Comparison of ENCODE assay signal across 14 cellular contexts in genomic region chr10:34743804-34744203, GRCh38.
DNase-seq lines count a peak whose midpoint lies in the region; TF ChIP-seq lines count a peak whose summit lies in the region.
"Had no signal": no experiment of that assay in that cellular context is flagged by ENCODE, and none has a peak within 500 bp of the region (broad histone marks: within the 10 kb centered on the region; RNA-seq: fewer than 3 reads in every experiment).

No MANE protein-coding gene starts in this region.

- no peak overlapping the region for H3K4me3 ChIP-seq in astrocyte of the spinal cord (ENCODE audit: low read depth, low read length)
- no peak overlapping the region for H3K4me3 ChIP-seq in cardiac muscle cell
- no peak overlapping the region for H3K4me3 ChIP-seq in rectal smooth muscle tissue (ENCODE audit: low read length)
- H3K4me3 ChIP-seq: K562 had no signal

- peaks cover 23% of the 10 kb centered on the region for H3K4me1 ChIP-seq in cardiac muscle cell (ENCODE audit: low read depth)
- peaks cover 31% of the 10 kb centered on the region for H3K4me1 ChIP-seq in rectal smooth muscle tissue (ENCODE audit: control insufficient read depth, insufficient read depth, low read length)

- no peaks in the 10 kb centered on the region for H3K27me3 Mint-ChIP-seq in Calu3 (ENCODE audit: unreplicated experiment)
- H3K27me3 Mint-ChIP-seq in T-helper 2 cell treated with Interferon-gamma antibody and Interleukin-4, amounts not matched to agents 5 μg/mL and 100 μg/mL, for 36 hours (ENCODE audit: low read depth) = peaks cover 16% of the 10 kb centered on the region

- CTCF ChIA-PET in Calu3 (lab: Charles Lee) = interaction anchor here (1.0 kb wide), 1 partner anchor 12 kb away, joined by 3 read pairs; no protein-coding TSS in a partner anchor

- BruUV-seq in Calu3 (replicated peaks; lab: Mats Ljungman, UMichigan) = no TSS peak

- H3K36me3 ChIP-seq in cardiac muscle cell = no peaks in the 10 kb centered on the region
- H3K36me3 ChIP-seq in rectal smooth muscle tissue (ENCODE audit: control insufficient read depth, insufficient read depth, low read length) = no peaks in the 10 kb centered on the region

- H3K27ac Mint-ChIP-seq in Calu3 (ENCODE audit: unreplicated experiment) = peak overlapping the region; percentile 24
- no peak overlapping the region for H3K27ac Mint-ChIP-seq in T-helper 2 cell treated with Interferon-gamma antibody and Interleukin-4, amounts not matched to agents 5 μg/mL and 100 μg/mL, for 36 hours
- H3K27ac Mint-ChIP-seq: activated naive CD8-positive, alpha-beta T cell treated with anti-CD3 and anti-CD28 coated beads, Interleukin-2, amount 50 U/mL, for 24 hours; effector memory CD8-positive, alpha-beta T cell had no signal

- H3K9ac ChIP-seq in rectal smooth muscle tissue (ENCODE audit: low read length) = no peak overlapping the region

- H3K36me3 Mint-ChIP-seq in Calu3 (ENCODE audit: insufficient read depth, unreplicated experiment) = no peaks in the 10 kb centered on the region
- no peaks in the 10 kb centered on the region for H3K36me3 Mint-ChIP-seq in T-helper 2 cell treated with Interferon-gamma antibody and Interleukin-4, amounts not matched to agents 5 μg/mL and 100 μg/mL, for 36 hours (ENCODE audit: low read depth)

- in situ Hi-C loops in astrocyte of the spinal cord (cut with HindIII; ENCODE audit: low sequenced_read_pairs) = no loop called here

- no peak for TF ChIP-seq CTCF in Calu3 (IDR thresholded peaks at IDR 0.05; ENCODE audit: unreplicated experiment)
- no peak for TF ChIP-seq CTCF in astrocyte of the spinal cord (IDR thresholded peaks at IDR 0.05; ENCODE audit: low read depth, low read length)
- TF ChIP-seq CTCF in cardiac muscle cell (IDR thresholded peaks at IDR 0.05; ENCODE audit: low read depth, low read length) = no peak

- intact Hi-C loops in Calu3 (cut with micrococcal nuclease; ENCODE audit: unreplicated experiment) = no loop called here

- no peaks in the 10 kb centered on the region for H3K27me3 ChIP-seq in cardiac muscle cell
- H3K27me3 ChIP-seq in rectal smooth muscle tissue (ENCODE audit: control insufficient read depth, insufficient read depth, low read length) = no peaks in the 10 kb centered on the region

- peaks cover 77% of the 10 kb centered on the region for H3K4me1 Mint-ChIP-seq in Calu3 (ENCODE audit: low read depth, unreplicated experiment)
- no peaks in the 10 kb centered on the region for H3K4me1 Mint-ChIP-seq in T-helper 2 cell treated with Interferon-gamma antibody and Interleukin-4, amounts not matched to agents 5 μg/mL and 100 μg/mL, for 36 hours (ENCODE audit: low read depth)
- H3K4me1 Mint-ChIP-seq: activated naive CD8-positive, alpha-beta T cell treated with anti-CD3 and anti-CD28 coated beads, Interleukin-2, amount 50 U/mL, for 24 hours had no signal

- DNase-seq in Calu3 = no peak
- DNase-seq in astrocyte of the spinal cord (ENCODE audit: low read depth, low spot score) = peak; percentile 38
- DNase-seq in cardiac muscle cell (ENCODE audit: low read depth in 1 of 2, low spot score in 1 of 2) = no peak
- DNase-seq in erythroblast (lab: John Stamatoyannopoulos, UW) = no peak
- DNase-seq in activated CD4-positive, alpha-beta T cell treated with anti-CD3 and anti-CD28 coated beads for 48 hours = no peak
- DNase-seq in SHP77 (lab: John Stamatoyannopoulos, UW) = no peak
- no peak for DNase-seq in T-helper 2 cell treated with Interferon-gamma antibody and Interleukin-4, amounts not matched to agents 5 μg/mL and 100 μg/mL, for 36 hours (ENCODE audit: low spot score)
- DNase-seq: activated CD4-positive, alpha-beta T cell treated with anti-CD3 and anti-CD28 coated beads, Interleukin-2, amount 50 U/mL, for 48 hours; activated naive CD8-positive, alpha-beta T cell treated with anti-CD3 and anti-CD28 coated beads, Interleukin-2, amount 50 U/mL, for 24 hours; effector memory CD8-positive, alpha-beta T cell; islet precursor cell; NCI-H510A had no signal

- no peak for TF ChIP-seq POLR2A in erythroblast (IDR thresholded peaks at IDR 0.05; ENCODE audit: low read length)

- H3K27ac ChIP-seq in cardiac muscle cell (peak overlapping the region; percentile 47), rectal smooth muscle tissue (ENCODE audit: low read depth, low read length) (peak overlapping the region; percentile 91)

- no peaks in the 10 kb centered on the region for H3K9me3 ChIP-seq in cardiac muscle cell (ENCODE audit: low read depth)

- no peaks in the 10 kb centered on the region for H3K9me3 Mint-ChIP-seq in Calu3 (ENCODE audit: low read depth, unreplicated experiment)
- no peaks in the 10 kb centered on the region for H3K9me3 Mint-ChIP-seq in T-helper 2 cell treated with Interferon-gamma antibody and Interleukin-4, amounts not matched to agents 5 μg/mL and 100 μg/mL, for 36 hours
- H3K9me3 Mint-ChIP-seq: activated naive CD8-positive, alpha-beta T cell treated with anti-CD3 and anti-CD28 coated beads, Interleukin-2, amount 50 U/mL, for 24 hours; effector memory CD8-positive, alpha-beta T cell had no signal

- no peak overlapping the region for H3K4me3 Mint-ChIP-seq in Calu3 (ENCODE audit: low read depth, unreplicated experiment)
- no peak overlapping the region for H3K4me3 Mint-ChIP-seq in T-helper 2 cell treated with Interferon-gamma antibody and Interleukin-4, amounts not matched to agents 5 μg/mL and 100 μg/mL, for 36 hours
- H3K4me3 Mint-ChIP-seq: activated naive CD8-positive, alpha-beta T cell treated with anti-CD3 and anti-CD28 coated beads, Interleukin-2, amount 50 U/mL, for 24 hours; effector memory CD8-positive, alpha-beta T cell had no signal
